24 cellular contexts compared by ENCODE assay signal in the genomic region with DNA sequence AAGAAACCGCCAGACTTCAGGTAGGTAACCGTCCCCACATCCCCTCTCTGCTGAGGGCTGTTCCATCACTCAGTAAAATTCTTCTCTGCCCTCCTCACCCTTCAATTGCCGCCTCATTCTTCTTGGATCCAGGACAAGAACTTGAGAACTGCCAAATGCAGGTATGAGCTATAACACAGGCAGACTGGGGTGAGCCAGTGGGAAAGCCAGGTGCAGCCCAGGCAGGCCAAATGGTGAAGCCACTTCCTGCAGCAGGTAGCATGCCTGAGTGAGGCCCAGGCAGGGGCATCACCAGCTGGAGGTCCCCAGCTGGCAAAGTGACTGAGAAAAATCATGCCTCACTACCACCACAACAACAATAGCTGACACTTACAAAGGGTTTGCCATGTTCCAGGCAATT.
"Had no signal": no experiment of that assay in that cellular context is flagged by ENCODE, and none has a peak within 500 bp of the region (broad histone marks: within the 10 kb centered on the region; RNA-seq: fewer than 3 reads in every experiment).

No MANE protein-coding gene starts in this region.

- H3K27me3 ChIP-seq: sigmoid colon, upper lobe of right lung had no signal

- H3K36me3 ChIP-seq: left ventricle myocardium inferior, pancreas, prostate gland, sigmoid colon, spleen, suprapubic skin, thoracic aorta, tibial artery, upper lobe of right lung had no signal

- ATAC-seq: natural killer cell; pancreas; right cardiac atrium; stimulated activated effector memory CD8-positive, alpha-beta T cell treated with anti-CD3 and anti-CD28 coated beads, Interleukin-12 subunit alpha, Interleukin-12 subunit beta, amount 100 ng/mL, for 72 hours; upper lobe of right lung had no signal

- H3K27ac ChIP-seq: left ventricle myocardium inferior, pancreas, prostate gland, sigmoid colon, spleen, suprapubic skin, thoracic aorta, tibial artery, upper lobe of right lung had no signal

- DNase-seq: islet precursor cell; left ventricle myocardium inferior; mesendoderm; naive B cell; natural killer cell; nephron progenitor cell; nucleus accumbens; pancreas; posterior cingulate gyrus; retina; right cardiac atrium; sigmoid colon; small intestine; spleen; stimulated activated CD4-positive, alpha-beta T cell treated with anti-CD3 and anti-CD28 coated beads, Interleukin-4, amount 100 ng/mL, for 24 hours; stimulated activated naive CD4-positive, alpha-beta T cell; tibial artery; trophoblast cell; upper lobe of right lung had no signal

- H3K4me3 ChIP-seq: left ventricle myocardium inferior, lung, pancreas, prostate gland, sigmoid colon, spleen, suprapubic skin, thoracic aorta, tibial artery, upper lobe of right lung had no signal

- H3K9me3 ChIP-seq: pancreas, prostate gland, sigmoid colon, suprapubic skin, thoracic aorta, tibial artery, upper lobe of right lung had no signal

- H3K4me1 ChIP-seq: left ventricle myocardium inferior, pancreas, prostate gland, sigmoid colon, spleen, suprapubic skin, tibial artery, upper lobe of right lung had no signal
